ENCODE assay signal across 1 cellular context in genomic region chr1:212242288-212242984, GRCh38.
TF ChIP-seq lines count a peak whose summit lies in the region.

No MANE protein-coding gene starts in this region.

TF ChIP-seq in K562, 482 proteins besides CTCF, POLR2A, EP300 and RAD21 (continued from another document and continues in another):
- TF ChIP-seq ZNF592 (IDR thresholded peaks at IDR 0.05), result peak; percentile 96
- no peak for TF ChIP-seq RBM34 (IDR thresholded peaks at IDR 0.05; ENCODE audit: borderline replicate concordance, insufficient read depth, low read length)
- TF ChIP-seq ZNF449 (CRISPR knock-in tag; IDR thresholded peaks at IDR 0.05), result no peak
- TF ChIP-seq HMBOX1 (IDR thresholded peaks at IDR 0.05), result peak; percentile 70
- peak; percentile 21 for TF ChIP-seq NUFIP1 (IDR thresholded peaks at IDR 0.05; ENCODE audit: partially characterized antibody)
- peak in 1 of 2 experiments; percentile 58; a peak in 1 of 4 replicates for TF ChIP-seq ZMIZ1 (IDR thresholded peaks at IDR 0.05; ENCODE audit: low read depth in 2 of 2, low read length in 2 of 2)
- peak; percentile 74 for TF ChIP-seq CBFA2T3 (IDR thresholded peaks at IDR 0.05)
- 0 out of 2 replicates have a peak, but pooled peaks have one; percentile 47 for TF ChIP-seq XRCC5 (IDR thresholded peaks at IDR 0.05; ENCODE audit: low read depth, low read length)
- no peak for TF ChIP-seq HNRNPL (IDR thresholded peaks at IDR 0.05; ENCODE audit: low read depth, low read length)
- TF ChIP-seq ZBTB40 (IDR thresholded peaks at IDR 0.05), result peak; percentile 76
- no peak for TF ChIP-seq ZBTB40 (CRISPR knock-in tag; IDR thresholded peaks at IDR 0.05)
- TF ChIP-seq E2F4 (CRISPR knock-in tag; IDR thresholded peaks at IDR 0.05; ENCODE audit: low read depth), result no peak
- no peak for TF ChIP-seq POLR3A (IDR thresholded peaks at IDR 0.05; ENCODE audit: borderline replicate concordance, extremely low read depth, insufficient read depth, insufficient read length)
- no peak for TF ChIP-seq GTF2F1 (IDR thresholded peaks at IDR 0.05; ENCODE audit: low read depth, low read length)
- TF ChIP-seq SMARCB1 (IDR thresholded peaks at IDR 0.05; ENCODE audit: insufficient read length, low read depth), result no peak
- TF ChIP-seq MAZ (CRISPR knock-in tag; conservative IDR thresholded peaks at IDR 0.05 in 1 of 2, IDR thresholded peaks at IDR 0.05 in 1 of 2), result peak in 1 of 2 experiments; percentile 36; a peak in 2 of 4 replicates
- no peak for TF ChIP-seq TAF15 (IDR thresholded peaks at IDR 0.05; ENCODE audit: low read depth, low read length)
- peak; percentile 71 for TF ChIP-seq NR2C1 (IDR thresholded peaks at IDR 0.05)
- TF ChIP-seq NR2C1 (tag; IDR thresholded peaks at IDR 0.05), result peak; percentile 79
- TF ChIP-seq CCAR2 (IDR thresholded peaks at IDR 0.05; ENCODE audit: low read depth, low read length), result no peak
- no peak for TF ChIP-seq ZNF668 (CRISPR knock-in tag; IDR thresholded peaks at IDR 0.05)
- no peak for TF ChIP-seq HNRNPUL1 (IDR thresholded peaks at IDR 0.05; ENCODE audit: low read length)
- peak; percentile 73; the same call in 1 of the 2 replicates for TF ChIP-seq GATAD2B (IDR thresholded peaks at IDR 0.05; ENCODE audit: borderline replicate concordance)
- 0 out of 2 replicates have a peak, but pooled peaks have one; percentile 4 for TF ChIP-seq TEAD2 (tag; IDR thresholded peaks at IDR 0.05)
- TF ChIP-seq BRF2 (IDR thresholded peaks at IDR 0.05; ENCODE audit: borderline replicate concordance, insufficient read depth, insufficient read length), result no peak
- TF ChIP-seq BCLAF1 (IDR thresholded peaks at IDR 0.05; ENCODE audit: borderline replicate concordance in 1 of 2, control insufficient read depth in 1 of 2, low read depth in 2 of 2, low read length in 1 of 2), result no peak
- TF ChIP-seq SRSF1 (IDR thresholded peaks at IDR 0.05; ENCODE audit: low read depth, low read length), result no peak
- TF ChIP-seq HDAC8 (tag; IDR thresholded peaks at IDR 0.05), result no peak
